21 cellular contexts compared by ENCODE assay signal in genomic region chr12:47225356-47225755, GRCh38.
A peak's percentile ranks its signal among the peaks of the same experiment; 100 is the strongest.
DNase-seq lines count a peak whose midpoint lies in the region; ATAC-seq, FAIRE-seq and TF ChIP-seq lines count a peak whose summit lies in the region.
"Had no signal": no experiment of that assay in that cellular context is flagged by ENCODE, and none has a peak within 500 bp of the region (broad histone marks: within the 10 kb centered on the region; RNA-seq: fewer than 3 reads in every experiment).

No MANE protein-coding gene starts in this region.

- ATAC-seq in A549 (no peak), WTC11 (no peak)
- no peak for ATAC-seq in CD8-positive, alpha-beta T cell
- ATAC-seq: body of pancreas, lower lobe of right lung, right lobe of liver had no signal

- WGBS in A549 (ENCODE audit: missing lambda C conversion rate), result 17% methylated on average over 2 of the region's 2 CpGs
- 88 to 90% methylated on average over 2 of the region's 2 CpGs for WGBS in thyroid gland, 2 donors

- no peaks in the 10 kb centered on the region for H3K27me3 Mint-ChIP-seq in CD8-positive, alpha-beta T cell (ENCODE audit: low read depth)
- H3K27me3 Mint-ChIP-seq in WTC11 (ENCODE audit: low read depth), result peaks cover 3% of the 10 kb centered on the region; the same call in 1 of the 2 replicates
- H3K27me3 Mint-ChIP-seq in endothelial cell (ENCODE audit: unreplicated experiment), result peaks cover 2% of the 10 kb centered on the region
- no peaks in the 10 kb centered on the region for H3K27me3 Mint-ChIP-seq in T-helper 2 cell treated with Interferon-gamma antibody and Interleukin-4, amounts not matched to agents 5 μg/mL and 100 μg/mL, for 36 hours (ENCODE audit: low read depth)
- H3K27me3 Mint-ChIP-seq: type B pancreatic cell had no signal

- TF ChIP-seq CTCF in A549 (IDR thresholded peaks at IDR 0.05), result no peak
- no peak for TF ChIP-seq CTCF in CD8-positive, alpha-beta T cell (IDR thresholded peaks at IDR 0.05)
- TF ChIP-seq CTCF in WTC11 (IDR thresholded peaks at IDR 0.05), result no peak
- no peak for TF ChIP-seq CTCF in endothelial cell (IDR thresholded peaks at IDR 0.05; ENCODE audit: unreplicated experiment)
- no peak for TF ChIP-seq CTCF in thyroid gland (IDR thresholded peaks at IDR 0.05)

- TF ChIP-seq EP300 in A549 (IDR thresholded peaks at IDR 0.05), result no peak

- H3K27ac ChIP-seq in A549 (peak overlapping the region; percentile 98 to 99), thyroid gland (no peak overlapping the region)
- no peak overlapping the region for H3K27ac ChIP-seq in CD8-positive, alpha-beta T cell (ENCODE audit: low read depth, low read length)
- H3K27ac ChIP-seq: lower lobe of right lung, parathyroid adenoma, stomach had no signal

- H3K9me3 Mint-ChIP-seq in CD8-positive, alpha-beta T cell, result no peaks in the 10 kb centered on the region
- H3K9me3 Mint-ChIP-seq in WTC11, result no peaks in the 10 kb centered on the region
- no peaks in the 10 kb centered on the region for H3K9me3 Mint-ChIP-seq in endothelial cell (ENCODE audit: unreplicated experiment)
- H3K9me3 Mint-ChIP-seq in T-helper 2 cell treated with Interferon-gamma antibody and Interleukin-4, amounts not matched to agents 5 μg/mL and 100 μg/mL, for 36 hours, result no peaks in the 10 kb centered on the region
- H3K9me3 Mint-ChIP-seq: type B pancreatic cell had no signal

- H3K36me3 Mint-ChIP-seq in CD8-positive, alpha-beta T cell, result peaks cover 84% of the 10 kb centered on the region
- H3K36me3 Mint-ChIP-seq in WTC11, result no peaks in the 10 kb centered on the region
- peaks cover 6% of the 10 kb centered on the region for H3K36me3 Mint-ChIP-seq in endothelial cell (ENCODE audit: low read depth, unreplicated experiment)
- H3K36me3 Mint-ChIP-seq in T-helper 2 cell treated with Interferon-gamma antibody and Interleukin-4, amounts not matched to agents 5 μg/mL and 100 μg/mL, for 36 hours (ENCODE audit: low read depth), result peaks cover 65% of the 10 kb centered on the region
- H3K36me3 Mint-ChIP-seq: type B pancreatic cell had no signal

- CTCF ChIA-PET in A549 (lab: Yijun Ruan, JAX), result interaction anchor here (0.9 to 1.5 kb wide), 8 partner anchors 10 to 182 kb away, joined by 3 to 4 read pairs (median 3); no protein-coding TSS in a partner anchor
- CTCF ChIA-PET in CD8-positive, alpha-beta T cell (lab: Charles Lee), result interaction anchor here (0.8 to 3.3 kb wide), 4 partner anchors 10 to 178 kb away, joined by 3 to 8 read pairs (median 4); no protein-coding TSS in a partner anchor
- CTCF ChIA-PET in WTC11 (lab: Charles Lee), result no interaction called here

- peaks cover 77% of the 10 kb centered on the region for H3K4me1 ChIP-seq in A549
- peaks cover 66% of the 10 kb centered on the region for H3K4me1 ChIP-seq in CD8-positive, alpha-beta T cell (ENCODE audit: insufficient read depth, low read length)
- H3K4me1 ChIP-seq in thyroid gland, result peaks cover 0 to 9% of the 10 kb centered on the region in 2 donors
- H3K4me1 ChIP-seq: parathyroid adenoma had no signal

- intact Hi-C loops in CD8-positive, alpha-beta T cell (cut with DNase I, micrococcal nuclease), result no loop called here
- intact Hi-C loops in thyroid gland (cut with DNase I), result no loop called here

- DNase-seq in A549 (ENCODE audit: low read depth in 1 of 2, low spot score in 1 of 2) (no peak), WTC11 (ENCODE audit: low spot score) (no peak), endothelial cell (ENCODE audit: low spot score) (no peak), AG08395 (ENCODE audit: low spot score) (no peak), thyroid gland (no peak)
- DNase-seq in CD8-positive, alpha-beta T cell, result no peak
- DNase-seq in central memory CD4-positive, alpha-beta T cell, result no peak
- DNase-seq in T-helper 2 cell treated with Interferon-gamma antibody and Interleukin-4, amounts not matched to agents 5 μg/mL and 100 μg/mL, for 36 hours (ENCODE audit: low spot score), result no peak
- DNase-seq: activated CD8-positive, alpha-beta memory T cell treated with anti-CD3 and anti-CD28 coated beads for 24 hours; activated gamma-delta T cell; body of pancreas; Calu3; cortex of kidney; lower lobe of right lung; NCI-H1105; right lobe of liver; stomach had no signal

- POLR2A ChIA-PET in A549 (lab: Yijun Ruan, JAX), result interaction anchor here (1.2 to 6.8 kb wide), 8 partner anchors 13 to 193 kb away, joined by 3 to 90 read pairs (median 5); partner anchors contain the start of genes AMIGO2 and PCED1B
- POLR2A ChIA-PET in CD8-positive, alpha-beta T cell (lab: Charles Lee), result interaction anchor here (1.1 to 3.0 kb wide), 4 partner anchors 10 to 32 kb away, joined by 3 to 12 read pairs (median 4); no protein-coding TSS in a partner anchor
- POLR2A ChIA-PET in WTC11 (lab: Charles Lee), result no interaction called here

- H3K36me3 ChIP-seq in CD8-positive, alpha-beta T cell (ENCODE audit: insufficient read depth, low read length), result peaks cover 11% of the 10 kb centered on the region
- H3K36me3 ChIP-seq in thyroid gland, result no peaks in the 10 kb centered on the region
- H3K36me3 ChIP-seq: lower lobe of right lung, right lobe of liver, stomach had no signal

- peaks cover 82% of the 10 kb centered on the region for H3K4me1 Mint-ChIP-seq in CD8-positive, alpha-beta T cell (ENCODE audit: low read depth)
- H3K4me1 Mint-ChIP-seq in WTC11 (peaks cover 58% of the 10 kb centered on the region), endothelial cell (ENCODE audit: unreplicated experiment) (peaks cover 30% of the 10 kb centered on the region)
- peaks cover 55% of the 10 kb centered on the region for H3K4me1 Mint-ChIP-seq in T-helper 2 cell treated with Interferon-gamma antibody and Interleukin-4, amounts not matched to agents 5 μg/mL and 100 μg/mL, for 36 hours (ENCODE audit: low read depth)

- no peaks in the 10 kb centered on the region for H3K27me3 ChIP-seq in CD8-positive, alpha-beta T cell (ENCODE audit: insufficient read depth, low read length)
- H3K27me3 ChIP-seq in thyroid gland, result no peaks in the 10 kb centered on the region
- H3K27me3 ChIP-seq: body of pancreas, right lobe of liver, stomach had no signal

- H3K4me3 Mint-ChIP-seq in CD8-positive, alpha-beta T cell, result peak overlapping the region; percentile 83
- peak overlapping the region; percentile 61; the same call in 1 of the 2 replicates for H3K4me3 Mint-ChIP-seq in WTC11
- no peak overlapping the region for H3K4me3 Mint-ChIP-seq in endothelial cell (ENCODE audit: unreplicated experiment)
- H3K4me3 Mint-ChIP-seq in T-helper 2 cell treated with Interferon-gamma antibody and Interleukin-4, amounts not matched to agents 5 μg/mL and 100 μg/mL, for 36 hours, result no peak overlapping the region
- H3K4me3 Mint-ChIP-seq: type B pancreatic cell had no signal

- no peak for TF ChIP-seq POLR2A in A549 (IDR thresholded peaks at IDR 0.05; ENCODE audit: low read length)
- TF ChIP-seq POLR2A in thyroid gland (IDR thresholded peaks at IDR 0.05), result no peak

- peak overlapping the region; percentile 93 for H3K27ac Mint-ChIP-seq in CD8-positive, alpha-beta T cell
- H3K27ac Mint-ChIP-seq in WTC11, result peak overlapping the region; percentile 100
- peak overlapping the region; percentile 82 for H3K27ac Mint-ChIP-seq in endothelial cell (ENCODE audit: unreplicated experiment)
- no peak overlapping the region for H3K27ac Mint-ChIP-seq in T-helper 2 cell treated with Interferon-gamma antibody and Interleukin-4, amounts not matched to agents 5 μg/mL and 100 μg/mL, for 36 hours
- H3K27ac Mint-ChIP-seq: type B pancreatic cell had no signal

- FAIRE-seq in A549 (lab: Jason Lieb, UNC), result no peak
- FAIRE-seq: GM18507, islet of Langerhans had no signal

- H3K9me3 ChIP-seq in A549 (0 out of 3 replicates have a peak, but pooled peaks cover 3% of the 10 kb centered on the region), thyroid gland (no peaks in the 10 kb centered on the region)
- H3K9me3 ChIP-seq in CD8-positive, alpha-beta T cell (ENCODE audit: low read length), result no peaks in the 10 kb centered on the region
- H3K9me3 ChIP-seq: body of pancreas, lower lobe of right lung, right lobe of liver, stomach had no signal

- no peak for TF ChIP-seq RAD21 in A549 (conservative IDR thresholded peaks at IDR 0.05 in 1 of 2, IDR thresholded peaks at IDR 0.05 in 1 of 2)

- H3K4me3 ChIP-seq in A549 (peak overlapping the region; percentile 44), thyroid gland (replicated peaks in 1 of 3) (no peak overlapping the region)
- no peak overlapping the region for H3K4me3 ChIP-seq in CD8-positive, alpha-beta T cell (ENCODE audit: low read depth, low read length)
- H3K4me3 ChIP-seq: body of pancreas, lower lobe of right lung, right lobe of liver, stomach had no signal

- peak overlapping the region; percentile 80 for H3K4me2 ChIP-seq in A549

TF ChIP-seq in A549, 52 proteins besides CTCF, POLR2A, EP300 and RAD21:
- TF ChIP-seq MAFK (IDR thresholded peaks at IDR 0.05; ENCODE audit: partially characterized antibody), result peak; percentile 83
- no peak for TF ChIP-seq SMC3 (IDR thresholded peaks at IDR 0.05)

TF ChIP-seq in WTC11, 78 proteins besides CTCF, POLR2A, EP300 and RAD21 (continues in another document):
- TF ChIP-seq ZMAT4 (CRISPR knock-in tag; IDR thresholded peaks at IDR 0.05), result no peak
- TF ChIP-seq ZBTB21 (CRISPR knock-in tag; IDR thresholded peaks at IDR 0.05; ENCODE audit: borderline replicate concordance), result no peak
- no peak for TF ChIP-seq ZNF396 (CRISPR knock-in tag; IDR thresholded peaks at IDR 0.05; ENCODE audit: borderline replicate concordance)
- no peak for TF ChIP-seq IRF2 (CRISPR knock-in tag; IDR thresholded peaks at IDR 0.05; ENCODE audit: borderline replicate concordance, low read depth)
- no peak for TF ChIP-seq ERG (CRISPR knock-in tag; IDR thresholded peaks at IDR 0.05)
- no peak for TF ChIP-seq ETV6 (CRISPR knock-in tag; IDR thresholded peaks at IDR 0.05)

Comparison
In these comparisons a context has a peak if more than half of its experiments do, and no peak if none do; other contexts are left out.
1. H3K27ac ChIP-seq: peak in A549 (2 of 2); none in CD8-positive, alpha-beta T cell (single experiment) and thyroid gland (0 of 3).
2. H3K4me3 Mint-ChIP-seq: peak in CD8-positive, alpha-beta T cell (single experiment) and WTC11 (single experiment); none in endothelial cell (single experiment) and T-helper 2 cell treated with Interferon-gamma antibody and Interleukin-4, amounts not matched to agents 5 μg/mL and 100 μg/mL, for 36 hours (single experiment).